In the genomic region with DNA sequence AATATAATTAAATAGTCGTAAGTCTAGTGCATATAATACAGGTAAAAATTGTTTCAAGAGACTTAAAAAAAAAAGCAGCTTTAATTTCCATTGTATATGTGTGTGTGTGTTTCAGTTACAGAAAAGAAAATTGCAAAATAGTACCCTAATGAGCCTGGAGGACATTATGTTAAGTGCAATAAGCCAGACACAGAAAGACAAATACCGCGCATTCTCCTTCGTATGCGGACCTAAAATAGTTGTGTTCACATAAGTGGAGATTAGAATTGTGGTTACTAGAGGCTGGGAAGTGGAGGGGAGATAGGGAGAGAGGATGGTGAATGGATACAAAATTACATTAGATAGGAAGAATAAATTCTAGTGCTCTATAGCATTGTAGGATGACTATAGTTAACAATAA, we compare ENCODE assay signal across 2 cellular contexts.
TF ChIP-seq lines count a peak whose summit lies in the region.

No MANE protein-coding gene starts in this region.

TF ChIP-seq in K562, 482 proteins besides CTCF, POLR2A, EP300 and RAD21:
- TF ChIP-seq CBX3 (IDR thresholded peaks at IDR 0.05; ENCODE audit: borderline replicate concordance in 1 of 2, low read length in 2 of 2) = no peak
- no peak for TF ChIP-seq SIX5 (IDR thresholded peaks at IDR 0.05; ENCODE audit: borderline replicate concordance in 1 of 2, insufficient read depth in 1 of 2, low read depth in 1 of 2, low read length in 2 of 2)
- TF ChIP-seq ARID1B (IDR thresholded peaks at IDR 0.05) = 0 out of 2 replicates have a peak, but pooled peaks have one; percentile 29
- TF ChIP-seq, protein P1, sequence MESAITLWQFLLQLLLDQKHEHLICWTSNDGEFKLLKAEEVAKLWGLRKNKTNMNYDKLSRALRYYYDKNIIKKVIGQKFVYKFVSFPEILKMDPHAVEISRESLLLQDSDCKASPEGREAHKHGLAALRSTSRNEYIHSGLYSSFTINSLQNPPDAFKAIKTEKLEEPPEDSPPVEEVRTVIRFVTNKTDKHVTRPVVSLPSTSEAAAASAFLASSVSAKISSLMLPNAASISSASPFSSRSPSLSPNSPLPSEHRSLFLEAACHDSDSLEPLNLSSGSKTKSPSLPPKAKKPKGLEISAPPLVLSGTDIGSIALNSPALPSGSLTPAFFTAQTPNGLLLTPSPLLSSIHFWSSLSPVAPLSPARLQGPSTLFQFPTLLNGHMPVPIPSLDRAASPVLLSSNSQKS (CRISPR knock-in tag; IDR thresholded peaks at IDR 0.05) = no peak
- TF ChIP-seq ZNF12 (CRISPR knock-in tag; IDR thresholded peaks at IDR 0.05) = no peak
- no peak for TF ChIP-seq ZNF3 (CRISPR knock-in tag; IDR thresholded peaks at IDR 0.05)
- TF ChIP-seq ZNF24 (IDR thresholded peaks at IDR 0.05) = no peak
- no peak for TF ChIP-seq ZNF780A (CRISPR knock-in tag; IDR thresholded peaks at IDR 0.05)
- no peak for TF ChIP-seq RHOXF2B (CRISPR knock-in tag; conservative IDR thresholded peaks at IDR 0.05)
- TF ChIP-seq CBFA2T3 (IDR thresholded peaks at IDR 0.05) = peak; percentile 34
- no peak for TF ChIP-seq GABPA (tag; conservative IDR thresholded peaks at IDR 0.05; ENCODE audit: low read depth)

TF ChIP-seq in GM12891, 5 proteins besides CTCF, POLR2A, EP300 and RAD21:
- TF ChIP-seq POLR2AphosphoS5 (IDR thresholded peaks at IDR 0.05; ENCODE audit: low read depth, low read length) (no peak), POU2F2 (IDR thresholded peaks at IDR 0.05; ENCODE audit: low read depth, low read length) (no peak), TAF1 (IDR thresholded peaks at IDR 0.05; ENCODE audit: low read depth, low read length) (no peak), SPI1 (IDR thresholded peaks at IDR 0.05; ENCODE audit: low read depth, low read length) (no peak), PAX5 (IDR thresholded peaks at IDR 0.05; ENCODE audit: insufficient read depth, low read length, severe bottlenecking) (no peak)
TF ChIP-seq in GM12891: peak in this region for 0.
